19 cellular contexts compared by ENCODE assay signal in genomic region chr3:53531749-53532148, GRCh38. TPM values are rescaled to one million over a fixed set of nuclear protein-coding genes. Genes with fewer than 3 reads are reported as not detected.
A peak's percentile ranks its signal among the peaks of the same experiment; 100 is the strongest.
DNase-seq lines count a peak whose midpoint lies in the region; ATAC-seq and TF ChIP-seq lines count a peak whose summit lies in the region.
"Had no signal": no experiment of that assay in that cellular context is flagged by ENCODE, and none has a peak within 500 bp of the region (broad histone marks: within the 10 kb centered on the region; RNA-seq: fewer than 3 reads in every experiment).

No MANE protein-coding gene starts in this region.

- no peak for TF ChIP-seq POLR2A in GM18505 (IDR thresholded peaks at IDR 0.05; ENCODE audit: borderline replicate concordance, extremely low read depth, insufficient read depth, insufficient read length)

- no peak overlapping the region for H3K27ac ChIP-seq in endodermal cell (ENCODE audit: low read depth, low read length)
- H3K27ac ChIP-seq: body of pancreas, dorsolateral prefrontal cortex, uterus had no signal

- H3K27me3 Mint-ChIP-seq in endodermal cell (ENCODE audit: insufficient read depth) (peaks cover 51% of the 10 kb centered on the region), progenitor cell of endocrine pancreas (peaks cover 6% of the 10 kb centered on the region)

- no peak for TF ChIP-seq CTCF in endodermal cell (conservative IDR thresholded peaks at IDR 0.05)
- TF ChIP-seq CTCF in progenitor cell of endocrine pancreas (IDR thresholded peaks at IDR 0.05; ENCODE audit: unreplicated experiment) = peak; percentile 42

- no peak overlapping the region for H3K4me3 ChIP-seq in endodermal cell (ENCODE audit: low read length)
- H3K4me3 ChIP-seq: body of pancreas, dorsolateral prefrontal cortex, K562, uterus had no signal

- H3K4me1 Mint-ChIP-seq in endodermal cell = peaks cover 25% of the 10 kb centered on the region
- H3K4me1 Mint-ChIP-seq in progenitor cell of endocrine pancreas (ENCODE audit: low read depth) = peaks cover 3% of the 10 kb centered on the region
- H3K4me1 Mint-ChIP-seq: activated naive CD4-positive, alpha-beta T cell treated with anti-CD3 and anti-CD28 coated beads, Interleukin-2, amount 10 ng/mL, durations not matched to agents 7 days and 5 days had no signal

- H3K4me3 Mint-ChIP-seq in endodermal cell = no peak overlapping the region
- H3K4me3 Mint-ChIP-seq in progenitor cell of endocrine pancreas (ENCODE audit: low read depth) = no peak overlapping the region
- H3K4me3 Mint-ChIP-seq: activated naive CD4-positive, alpha-beta T cell treated with anti-CD3 and anti-CD28 coated beads, Interleukin-2, amount 10 ng/mL, durations not matched to agents 7 days and 5 days; H9; stimulated activated naive CD8-positive, alpha-beta T cell treated with anti-CD3 and anti-CD28 coated beads, Interleukin-15, Interleukin-2, amounts not matched to agents 100 ng/mL and 50 ng/mL, for 24 hours had no signal

- H3K27me3 ChIP-seq in endodermal cell (ENCODE audit: control insufficient read depth, insufficient read depth, low read length, poor library complexity, severe bottlenecking) = peaks cover 9% of the 10 kb centered on the region
- H3K27me3 ChIP-seq: body of pancreas, dorsolateral prefrontal cortex, uterus had no signal

- no peaks in the 10 kb centered on the region for H3K9me3 Mint-ChIP-seq in endodermal cell
- H3K9me3 Mint-ChIP-seq in progenitor cell of endocrine pancreas (ENCODE audit: low read depth) = no peaks in the 10 kb centered on the region
- H3K9me3 Mint-ChIP-seq: activated naive CD4-positive, alpha-beta T cell treated with anti-CD3 and anti-CD28 coated beads, Interleukin-2, amount 10 ng/mL, durations not matched to agents 7 days and 5 days; H9; stimulated activated naive CD8-positive, alpha-beta T cell treated with anti-CD3 and anti-CD28 coated beads, Interleukin-15, Interleukin-2, amounts not matched to agents 100 ng/mL and 50 ng/mL, for 24 hours had no signal

- no peak overlapping the region for H3K27ac Mint-ChIP-seq in endodermal cell
- no peak overlapping the region for H3K27ac Mint-ChIP-seq in progenitor cell of endocrine pancreas
- H3K27ac Mint-ChIP-seq: activated naive CD4-positive, alpha-beta T cell treated with anti-CD3 and anti-CD28 coated beads, Interleukin-2, amount 10 ng/mL, durations not matched to agents 7 days and 5 days; stimulated activated naive CD8-positive, alpha-beta T cell treated with anti-CD3 and anti-CD28 coated beads, Interleukin-15, Interleukin-2, amounts not matched to agents 100 ng/mL and 50 ng/mL, for 24 hours had no signal

- H3K4me1 ChIP-seq in endodermal cell (ENCODE audit: control insufficient read depth, insufficient read depth, low read length) = no peaks in the 10 kb centered on the region
- H3K4me1 ChIP-seq: uterus had no signal

- no peaks in the 10 kb centered on the region for H3K9me3 ChIP-seq in endodermal cell (ENCODE audit: control insufficient read depth, low read length)
- H3K9me3 ChIP-seq: body of pancreas, uterus had no signal

- WGBS in endodermal cell (ENCODE audit: insufficient coverage in 1 of 2, insufficient read length in 1 of 2), 2 experiments = 78 to 82% methylated on average over 3 of the region's 3 CpGs

- no peak overlapping the region for H3K9ac ChIP-seq in endodermal cell (ENCODE audit: extremely low read depth, low read length, poor library complexity, severe bottlenecking)

- H3K36me3 Mint-ChIP-seq in endodermal cell (ENCODE audit: low read depth) (no peaks in the 10 kb centered on the region), progenitor cell of endocrine pancreas (ENCODE audit: insufficient read depth) (no peaks in the 10 kb centered on the region)
- H3K36me3 Mint-ChIP-seq: activated naive CD4-positive, alpha-beta T cell treated with anti-CD3 and anti-CD28 coated beads, Interleukin-2, amount 10 ng/mL, durations not matched to agents 7 days and 5 days had no signal

- no peaks in the 10 kb centered on the region for H3K36me3 ChIP-seq in endodermal cell (ENCODE audit: control insufficient read depth, insufficient read depth, low read length)
- H3K36me3 ChIP-seq: uterus had no signal

- ATAC-seq in GM18505 (IDR thresholded peaks at IDR 0.05; ENCODE audit: unreplicated experiment) = no peak
- ATAC-seq: body of pancreas, K562 had no signal

- DNase-seq in NCI-H2107 treated with DMSO at 0.1 percent for 48 hours (lab: John Stamatoyannopoulos, UW; ENCODE audit: unreplicated experiment) = peak; percentile 51
- no peak for DNase-seq in NCI-H2107 (lab: John Stamatoyannopoulos, UW)
- DNase-seq in NCI-H345 treated with DMSO at 0.1 percent for 48 hours (lab: John Stamatoyannopoulos, UW; ENCODE audit: unreplicated experiment) = peak; percentile 5
- DNase-seq in endodermal cell = peak; percentile 59
- no peak for DNase-seq in progenitor cell of endocrine pancreas (ENCODE audit: low spot score, unreplicated experiment)
- DNase-seq in dermis blood vessel endothelial cell = no peak
- DNase-seq in NCI-H1930 (lab: John Stamatoyannopoulos, UW) = no peak
- DNase-seq: activated naive CD4-positive, alpha-beta T cell treated with anti-CD3 and anti-CD28 coated beads, Interleukin-2, amount 10 ng/mL, durations not matched to agents 7 days and 5 days; body of pancreas; COR-L47; dorsolateral prefrontal cortex; H9; midbrain; NCI-H1694; nucleus accumbens; uterus had no signal

RNA-seq across cellular contexts. Expression of gene CACNA1D, which starts 37.3 kb away (rescaled TPM):
- total RNA-seq in endodermal cell (1 to 10 TPM; 2.2 to 3.8 TPM), progenitor cell of endocrine pancreas (6.3 and 8.1 TPM in 2 replicates), dermis blood vessel endothelial cell (not detected in 2 replicates)
- 0.61 TPM for polyA plus RNA-seq in endodermal cell (2013, experiment 1 of 2)
- 0.79 TPM for polyA plus RNA-seq in endodermal cell (2013, experiment 2 of 2)
- polyA plus RNA-seq: K562 had no signal

Comparison
In these comparisons a context has a peak if more than half of its experiments do, and no peak if none do; other contexts are left out.
1. DNase-seq: peak in NCI-H2107 treated with DMSO at 0.1 percent for 48 hours (single experiment), NCI-H345 treated with DMSO at 0.1 percent for 48 hours (single experiment) and endodermal cell (single experiment); none in NCI-H2107 (single experiment), progenitor cell of endocrine pancreas (single experiment), dermis blood vessel endothelial cell (single experiment) and NCI-H1930 (0 of 2).